ENCODE assay signal across 18 cellular contexts in the genomic region with DNA sequence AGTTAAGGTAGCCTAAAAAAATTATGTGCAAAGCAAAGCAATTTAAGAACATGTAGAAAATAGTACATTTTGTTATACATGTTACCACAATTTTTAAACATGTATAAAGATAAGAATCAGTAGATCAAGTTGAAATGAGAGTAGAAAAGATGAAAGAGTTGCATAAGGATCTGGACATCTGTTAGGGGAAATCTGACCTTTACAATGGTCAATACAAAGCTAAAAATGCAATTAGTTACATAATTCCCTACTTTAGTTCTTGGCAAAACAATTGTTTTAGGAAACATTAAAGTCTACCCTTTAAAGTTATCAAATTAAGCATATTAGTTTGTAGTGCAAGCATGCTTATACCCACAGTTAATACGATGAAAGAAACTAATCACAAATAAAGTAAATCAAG. TPM values are rescaled to one million over a fixed set of nuclear protein-coding genes. Genes with fewer than 3 reads are reported as not detected.
A peak's percentile ranks its signal among the peaks of the same experiment; 100 is the strongest.
DNase-seq lines count a peak whose midpoint lies in the region; ATAC-seq, FAIRE-seq and TF ChIP-seq lines count a peak whose summit lies in the region.
"Had no signal": no experiment of that assay in that cellular context is flagged by ENCODE, and none has a peak within 500 bp of the region (broad histone marks: within the 10 kb centered on the region; RNA-seq: fewer than 3 reads in every experiment).

No MANE protein-coding gene starts in this region.

- H3K27ac Mint-ChIP-seq in CD4-positive, alpha-beta T cell, result peak overlapping the region; percentile 53
- H3K27ac Mint-ChIP-seq in nephron progenitor cell, result peak overlapping the region; percentile 44
- H3K27ac Mint-ChIP-seq: CD8-positive, alpha-beta T cell had no signal

- POLR2A ChIA-PET in A549 (lab: Yijun Ruan, JAX), result no interaction called here
- POLR2A ChIA-PET in CD4-positive, alpha-beta T cell (lab: Charles Lee), result no interaction called here

- no peaks in the 10 kb centered on the region for H3K27me3 Mint-ChIP-seq in CD4-positive, alpha-beta T cell
- no peaks in the 10 kb centered on the region for H3K27me3 Mint-ChIP-seq in nephron progenitor cell (ENCODE audit: low read depth, poor library complexity)

- no peak for TF ChIP-seq RAD21 in A549 (conservative IDR thresholded peaks at IDR 0.05 in 1 of 2, IDR thresholded peaks at IDR 0.05 in 1 of 2)

- TF ChIP-seq CTCF in A549 (IDR thresholded peaks at IDR 0.05) (no peak), fibroblast of villous mesenchyme (IDR thresholded peaks at IDR 0.05; ENCODE audit: insufficient read depth, low read depth, low read length) (no peak), nephron progenitor cell (IDR thresholded peaks at IDR 0.05) (no peak)
- no peak for TF ChIP-seq CTCF in CD4-positive, alpha-beta T cell (IDR thresholded peaks at IDR 0.05)

- H3K4me1 ChIP-seq in A549, result peaks cover 19% of the 10 kb centered on the region
- H3K4me1 ChIP-seq: BLaER1, HAP-1 had no signal

- no peak overlapping the region for H3K27ac ChIP-seq in A549
- H3K27ac ChIP-seq in CD4-positive, alpha-beta T cell (ENCODE audit: low read depth, low read length), result no peak overlapping the region
- H3K27ac ChIP-seq: BLaER1, GM23248, HL-60 had no signal

- no peaks in the 10 kb centered on the region for H3K27me3 ChIP-seq in CD4-positive, alpha-beta T cell (ENCODE audit: control insufficient read depth, insufficient read depth, low read length)
- H3K27me3 ChIP-seq: BLaER1 had no signal

- DNase-seq in A549 (ENCODE audit: low read depth in 1 of 2, low spot score in 1 of 2) (no peak), fibroblast of villous mesenchyme (ENCODE audit: low read depth) (peak; percentile 8), nephron progenitor cell (no peak)
- no peak for DNase-seq in CD4-positive, alpha-beta T cell
- no peak for DNase-seq in stimulated activated naive CD4-positive, alpha-beta T cell treated with Interleukin-2 at 50 U/mL for 16 hours (lab: John Stamatoyannopoulos, UW)
- DNase-seq: Calu3; CD8-positive, alpha-beta T cell; DMS79 treated with DMSO at 0.1 percent for 48 hours; GM23248; IMR-90 had no signal

- H3K36me3 Mint-ChIP-seq in CD4-positive, alpha-beta T cell (ENCODE audit: low read depth), result peaks cover 88% of the 10 kb centered on the region
- peaks cover 79% of the 10 kb centered on the region for H3K36me3 Mint-ChIP-seq in nephron progenitor cell (ENCODE audit: low read depth)

- no peak overlapping the region for H3K4me3 Mint-ChIP-seq in CD4-positive, alpha-beta T cell
- H3K4me3 Mint-ChIP-seq in nephron progenitor cell, result no peak overlapping the region
- H3K4me3 Mint-ChIP-seq: CD14-positive monocyte; CD8-positive, alpha-beta T cell had no signal

- peaks cover 9% of the 10 kb centered on the region for H3K4me1 Mint-ChIP-seq in CD4-positive, alpha-beta T cell (ENCODE audit: low read depth)
- H3K4me1 Mint-ChIP-seq in nephron progenitor cell, result peaks cover 19% of the 10 kb centered on the region
- H3K4me1 Mint-ChIP-seq: CD14-positive monocyte had no signal

- FAIRE-seq in A549 (lab: Jason Lieb, UNC), result peak; percentile 46
- FAIRE-seq: GM12878, K562 had no signal

- CTCF ChIA-PET in A549 (lab: Yijun Ruan, JAX), result interaction anchor here (0.7 kb wide), 1 partner anchor 11 kb away, joined by 3 read pairs; no protein-coding TSS in a partner anchor
- CTCF ChIA-PET in CD4-positive, alpha-beta T cell (lab: Charles Lee), result no interaction called here

- H3K4me2 ChIP-seq in A549, result no peak overlapping the region
- H3K4me2 ChIP-seq: BLaER1 had no signal

- no peak for ATAC-seq in A549
- no peak for ATAC-seq in CD4-positive, alpha-beta T cell (ENCODE audit: poor library complexity)
- no peak for ATAC-seq in HG02763 (IDR thresholded peaks at IDR 0.05; ENCODE audit: unreplicated experiment)
- ATAC-seq in GM19351 (IDR thresholded peaks at IDR 0.05; ENCODE audit: unreplicated experiment), result no peak
- ATAC-seq: CD8-positive, alpha-beta T cell; GM12878; K562 had no signal

- intact Hi-C loops in CD4-positive, alpha-beta T cell (cut with DNase I, micrococcal nuclease), result no loop called here

- no peaks in the 10 kb centered on the region for H3K9me3 ChIP-seq in A549
- H3K9me3 ChIP-seq in CD4-positive, alpha-beta T cell (ENCODE audit: control insufficient read depth, low read length), result no peaks in the 10 kb centered on the region
- H3K9me3 ChIP-seq: BLaER1, HAP-1 had no signal

- no peak for TF ChIP-seq EP300 in A549 (IDR thresholded peaks at IDR 0.05)

- H3K9me3 Mint-ChIP-seq in CD4-positive, alpha-beta T cell, result no peaks in the 10 kb centered on the region
- H3K9me3 Mint-ChIP-seq in nephron progenitor cell, result no peaks in the 10 kb centered on the region
- H3K9me3 Mint-ChIP-seq: CD14-positive monocyte; CD8-positive, alpha-beta T cell had no signal

- H3K4me3 ChIP-seq in A549 (no peak overlapping the region), fibroblast of villous mesenchyme (ENCODE audit: low read depth, low read length) (no peak overlapping the region)
- H3K4me3 ChIP-seq: BLaER1, GM12878, GM23248, HAP-1, K562 had no signal

- no peak for TF ChIP-seq POLR2A in A549 (IDR thresholded peaks at IDR 0.05; ENCODE audit: low read length)

- 96% methylated on average over 1 of the region's 1 CpG for WGBS in A549 (ENCODE audit: missing lambda C conversion rate)

TF ChIP-seq in A549, 52 proteins besides CTCF, POLR2A, EP300 and RAD21:
- TF ChIP-seq RCOR1 (IDR thresholded peaks at IDR 0.05; ENCODE audit: low read depth, low read length), result no peak
- TF ChIP-seq KDM5A (IDR thresholded peaks at IDR 0.05), result no peak
- TF ChIP-seq HOXB13 (CRISPR knock-in tag; IDR thresholded peaks at IDR 0.05; ENCODE audit: low read depth), result no peak
- no peak for TF ChIP-seq RNF2 (IDR thresholded peaks at IDR 0.05; ENCODE audit: borderline replicate concordance, low read depth)
- TF ChIP-seq, protein P1, sequence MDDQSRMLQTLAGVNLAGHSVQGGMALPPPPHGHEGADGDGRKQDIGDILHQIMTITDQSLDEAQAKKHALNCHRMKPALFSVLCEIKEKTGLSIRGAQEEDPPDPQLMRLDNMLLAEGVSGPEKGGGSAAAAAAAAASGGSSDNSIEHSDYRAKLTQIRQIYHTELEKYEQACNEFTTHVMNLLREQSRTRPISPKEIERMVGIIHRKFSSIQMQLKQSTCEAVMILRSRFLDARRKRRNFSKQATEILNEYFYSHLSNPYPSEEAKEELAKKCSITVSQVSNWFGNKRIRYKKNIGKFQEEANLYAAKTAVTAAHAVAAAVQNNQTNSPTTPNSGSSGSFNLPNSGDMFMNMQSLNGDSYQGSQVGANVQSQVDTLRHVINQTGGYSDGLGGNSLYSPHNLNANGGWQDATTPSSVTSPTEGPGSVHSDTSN (IDR thresholded peaks at IDR 0.05), result no peak
- TF ChIP-seq, protein P2, sequence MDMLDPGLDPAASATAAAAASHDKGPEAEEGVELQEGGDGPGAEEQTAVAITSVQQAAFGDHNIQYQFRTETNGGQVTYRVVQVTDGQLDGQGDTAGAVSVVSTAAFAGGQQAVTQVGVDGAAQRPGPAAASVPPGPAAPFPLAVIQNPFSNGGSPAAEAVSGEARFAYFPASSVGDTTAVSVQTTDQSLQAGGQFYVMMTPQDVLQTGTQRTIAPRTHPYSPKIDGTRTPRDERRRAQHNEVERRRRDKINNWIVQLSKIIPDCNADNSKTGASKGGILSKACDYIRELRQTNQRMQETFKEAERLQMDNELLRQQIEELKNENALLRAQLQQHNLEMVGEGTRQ (IDR thresholded peaks at IDR 0.05), result no peak
- no peak for TF ChIP-seq RFX5 (IDR thresholded peaks at IDR 0.05)
- no peak for TF ChIP-seq CHD2 (IDR thresholded peaks at IDR 0.05; ENCODE audit: low read length, partially characterized antibody)
- no peak for TF ChIP-seq HOXB5 (CRISPR knock-in tag; IDR thresholded peaks at IDR 0.05)
- TF ChIP-seq, protein P3, sequence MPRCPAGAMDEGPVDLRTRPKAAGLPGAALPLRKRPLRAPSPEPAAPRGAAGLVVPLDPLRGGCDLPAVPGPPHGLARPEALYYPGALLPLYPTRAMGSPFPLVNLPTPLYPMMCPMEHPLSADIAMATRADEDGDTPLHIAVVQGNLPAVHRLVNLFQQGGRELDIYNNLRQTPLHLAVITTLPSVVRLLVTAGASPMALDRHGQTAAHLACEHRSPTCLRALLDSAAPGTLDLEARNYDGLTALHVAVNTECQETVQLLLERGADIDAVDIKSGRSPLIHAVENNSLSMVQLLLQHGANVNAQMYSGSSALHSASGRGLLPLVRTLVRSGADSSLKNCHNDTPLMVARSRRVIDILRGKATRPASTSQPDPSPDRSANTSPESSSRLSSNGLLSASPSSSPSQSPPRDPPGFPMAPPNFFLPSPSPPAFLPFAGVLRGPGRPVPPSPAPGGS (IDR thresholded peaks at IDR 0.05), result no peak
- TF ChIP-seq GATA3 (IDR thresholded peaks at IDR 0.05; ENCODE audit: borderline replicate concordance), result no peak
TF ChIP-seq in A549: peak in this region for 0.

RNA-seq across cellular contexts. Expression of a gene that starts 32.7 kb away (rescaled TPM):
- polyA plus RNA-seq in A549 (2011; rRNA removed) (85.5 and 95.7 TPM in 2 replicates), A549 (2017; fragmentation: RNase III; extraction: RNeasy Plus Mini Kit Qiagen cat#74134 plus additional on column Dnase treatment) (65.7 to 67.5 TPM (median 65.8 TPM) in 3 replicates)
- 16.0 and 18.0 TPM in 2 replicates for polyA plus RNA-seq in A549 (2012; cell fraction: cytosol; rRNA removed)
- 8.6 and 20.7 TPM in 2 replicates for polyA plus RNA-seq in A549 (2012; cell fraction: nucleus; rRNA removed)
- 26.3 and 29.7 TPM in 2 replicates for polyA minus RNA-seq in A549 (2011; rRNA and poly(A)+ RNA removed)
- 10 to 100 TPM; 79.7 to 80.4 TPM for total RNA-seq in CD4-positive, alpha-beta T cell
- total RNA-seq in fibroblast of villous mesenchyme, result 86.7 and 88.5 TPM in 2 replicates
